ENCODE assay signal across 8 cellular contexts in the genomic region with DNA sequence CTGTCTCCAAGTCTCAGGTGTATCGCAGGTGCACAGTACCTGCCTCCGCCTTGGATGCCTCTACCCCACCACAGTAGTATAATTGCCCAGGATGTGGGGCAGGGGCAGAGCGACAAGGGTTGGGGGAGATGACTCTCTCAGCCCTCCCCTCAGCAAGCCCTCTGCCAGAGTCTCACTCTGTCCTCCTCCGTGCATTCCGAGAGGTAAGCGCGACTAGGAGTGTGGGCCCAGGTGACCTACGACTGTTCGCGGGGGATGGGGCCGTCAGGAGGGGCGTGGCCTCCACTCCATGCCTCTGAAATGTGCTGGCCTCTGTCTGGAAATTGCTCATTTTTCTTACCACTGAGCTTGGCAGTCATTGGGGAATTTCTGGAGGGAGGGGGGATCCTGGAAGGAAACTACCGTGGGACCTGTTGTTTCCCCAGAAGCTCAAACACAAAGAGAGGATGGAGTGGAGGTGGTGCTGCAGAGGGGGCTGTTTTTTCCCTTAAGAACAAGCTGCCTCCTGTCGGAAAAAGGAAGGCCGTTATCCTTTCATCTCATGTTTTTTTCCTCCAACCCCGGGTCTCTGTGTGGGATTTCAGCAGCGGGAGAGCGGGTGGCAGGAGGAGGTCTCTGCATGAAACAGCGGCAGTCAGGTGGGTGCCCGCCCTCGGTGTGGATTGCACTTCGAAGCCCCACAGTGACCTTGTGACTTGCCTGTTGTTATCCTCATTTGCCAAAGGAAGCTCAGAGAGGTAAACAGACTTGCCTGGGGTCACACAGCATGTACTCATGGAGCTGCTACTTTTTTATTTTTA. TPM values are rescaled to one million over a fixed set of nuclear protein-coding genes. Genes with fewer than 3 reads are reported as not detected.
DNase-seq lines count a peak whose midpoint lies in the region; ATAC-seq and TF ChIP-seq lines count a peak whose summit lies in the region.

No MANE protein-coding gene starts in this region.

- TF ChIP-seq CTCF in right lobe of liver (IDR thresholded peaks at IDR 0.05) (no peak), GM13976 (IDR thresholded peaks at IDR 0.05; ENCODE audit: borderline replicate concordance, control extremely low read depth, extremely low read depth, insufficient read depth, missing control alignments) (no peak)

- H3K27me3 Mint-ChIP-seq in activated CD4-positive, alpha-beta memory T cell treated with anti-CD3 and anti-CD28 coated beads for 36 hours: no peaks in the 10 kb centered on the region
- H3K27me3 Mint-ChIP-seq in activated CD4-positive, alpha-beta memory T cell treated with anti-CD3 and anti-CD28 coated beads, Interleukin-2, amount 10 ng/mL, durations not matched to agents 7 days and 5 days: no peaks in the 10 kb centered on the region

- no peak overlapping the region for H3K4me3 Mint-ChIP-seq in activated CD4-positive, alpha-beta memory T cell treated with anti-CD3 and anti-CD28 coated beads for 36 hours
- no peak overlapping the region for H3K4me3 Mint-ChIP-seq in activated CD4-positive, alpha-beta memory T cell treated with anti-CD3 and anti-CD28 coated beads, Interleukin-2, amount 10 ng/mL, durations not matched to agents 7 days and 5 days

- WGBS in right lobe of liver (ENCODE audit: insufficient coverage, low coverage, low lambda C conversion rate, missing lambda C conversion rate): 37% methylated on average over 13 of the region's 22 CpGs
- 21 to 26% methylated on average over 22 of the region's 22 CpGs for WGBS in aorta, 2 donors

- CTCF ChIA-PET in activated CD4-positive, alpha-beta memory T cell treated with anti-CD3 and anti-CD28 coated beads for 36 hours (lab: Charles Lee): interaction anchor here (1.3 to 1.4 kb wide), 2 partner anchors 13 to 73 kb away, joined by 4 to 5 read pairs; partner anchors contain the start of gene RALB
- CTCF ChIA-PET in activated CD4-positive, alpha-beta memory T cell treated with anti-CD3 and anti-CD28 coated beads, Interleukin-2, amount 10 ng/mL, durations not matched to agents 7 days and 5 days (lab: Charles Lee): no interaction called here

- H3K4me3 ChIP-seq in duodenal mucosa (ENCODE audit: low read depth in 1 of 2, low read length in 2 of 2) (peak overlapping the region in 1 of 2 donors; percentile 48), right lobe of liver (no peak overlapping the region), aorta (ENCODE audit: low read length in 2 of 2) (no peak overlapping the region)

- H3K9me3 ChIP-seq in duodenal mucosa (ENCODE audit: control insufficient read depth in 1 of 2, low read length in 2 of 2): no peaks in the 10 kb centered on the region
- H3K9me3 ChIP-seq in right lobe of liver: no peaks in the 10 kb centered on the region
- no peaks in the 10 kb centered on the region for H3K9me3 ChIP-seq in aorta (ENCODE audit: control insufficient read depth, low read length)

- ATAC-seq in right lobe of liver: peak; percentile 55 to 71 (median 66)
- ATAC-seq in aorta (ENCODE audit: low FRiP score): peak; percentile 72
- ATAC-seq in GM19452 (IDR thresholded peaks at IDR 0.05; ENCODE audit: unreplicated experiment): no peak

- intact Hi-C loops in activated CD4-positive, alpha-beta memory T cell treated with anti-CD3 and anti-CD28 coated beads for 36 hours (cut with micrococcal nuclease): no loop called here
- intact Hi-C loops in right lobe of liver (cut with DNase I): no loop called here
- intact Hi-C loops in aorta (cut with DNase I): no loop called here

- no peaks in the 10 kb centered on the region for H3K4me1 Mint-ChIP-seq in activated CD4-positive, alpha-beta memory T cell treated with anti-CD3 and anti-CD28 coated beads for 36 hours (ENCODE audit: low read depth)
- H3K4me1 Mint-ChIP-seq in activated CD4-positive, alpha-beta memory T cell treated with anti-CD3 and anti-CD28 coated beads, Interleukin-2, amount 10 ng/mL, durations not matched to agents 7 days and 5 days: peaks cover 6% of the 10 kb centered on the region

- H3K4me1 ChIP-seq in duodenal mucosa (ENCODE audit: control insufficient read depth in 1 of 2, insufficient read depth in 2 of 2, low read length in 2 of 2): peaks cover 22 to 25% of the 10 kb centered on the region in 2 donors
- no peaks in the 10 kb centered on the region for H3K4me1 ChIP-seq in right lobe of liver
- H3K4me1 ChIP-seq in aorta (ENCODE audit: control insufficient read depth in 1 of 2, insufficient read depth in 2 of 2, low read length in 2 of 2): no peaks in the 10 kb centered on the region

- TF ChIP-seq POLR2A in right lobe of liver (IDR thresholded peaks at IDR 0.05): no peak

- in situ Hi-C loops in GM13976 (cut with MboI; ENCODE audit: low sequenced_read_pairs, unreplicated experiment): no loop called here

- H3K36me3 Mint-ChIP-seq in activated CD4-positive, alpha-beta memory T cell treated with anti-CD3 and anti-CD28 coated beads for 36 hours: no peaks in the 10 kb centered on the region
- H3K36me3 Mint-ChIP-seq in activated CD4-positive, alpha-beta memory T cell treated with anti-CD3 and anti-CD28 coated beads, Interleukin-2, amount 10 ng/mL, durations not matched to agents 7 days and 5 days (ENCODE audit: low read depth): peaks cover 7% of the 10 kb centered on the region

- POLR2A ChIA-PET in activated CD4-positive, alpha-beta memory T cell treated with anti-CD3 and anti-CD28 coated beads for 36 hours (lab: Charles Lee): interaction anchor here (0.9 kb wide), 1 partner anchor 16 kb away, joined by 3 read pairs; no protein-coding TSS in a partner anchor
- POLR2A ChIA-PET in activated CD4-positive, alpha-beta memory T cell treated with anti-CD3 and anti-CD28 coated beads, Interleukin-2, amount 10 ng/mL, durations not matched to agents 7 days and 5 days (lab: Charles Lee): interaction anchor here (1.8 kb wide), 1 partner anchor 13 kb away, joined by 5 read pairs; the partner anchor contains the start of gene RALB

- H3K27ac Mint-ChIP-seq in activated CD4-positive, alpha-beta memory T cell treated with anti-CD3 and anti-CD28 coated beads for 36 hours: no peak overlapping the region
- no peak overlapping the region for H3K27ac Mint-ChIP-seq in activated CD4-positive, alpha-beta memory T cell treated with anti-CD3 and anti-CD28 coated beads, Interleukin-2, amount 10 ng/mL, durations not matched to agents 7 days and 5 days

- peak; percentile 56 for DNase-seq in activated CD4-positive, alpha-beta memory T cell treated with anti-CD3 and anti-CD28 coated beads for 36 hours
- no peak for DNase-seq in activated CD4-positive, alpha-beta memory T cell treated with anti-CD3 and anti-CD28 coated beads, Interleukin-2, amount 10 ng/mL, durations not matched to agents 7 days and 5 days
- DNase-seq in right lobe of liver (peak in 1 of 3 donors; percentile 47), aorta (peak; percentile 75 to 90), retina (no peak), GM13976 (ENCODE audit: low spot score) (no peak)

- H3K9me3 Mint-ChIP-seq in activated CD4-positive, alpha-beta memory T cell treated with anti-CD3 and anti-CD28 coated beads for 36 hours: peaks cover 8% of the 10 kb centered on the region
- H3K9me3 Mint-ChIP-seq in activated CD4-positive, alpha-beta memory T cell treated with anti-CD3 and anti-CD28 coated beads, Interleukin-2, amount 10 ng/mL, durations not matched to agents 7 days and 5 days: peaks cover 14% of the 10 kb centered on the region

- H3K27me3 ChIP-seq in duodenal mucosa (ENCODE audit: control insufficient read depth in 1 of 2, insufficient read depth in 2 of 2, low read length in 2 of 2) (no peaks in the 10 kb centered on the region), right lobe of liver (no peaks in the 10 kb centered on the region), aorta (ENCODE audit: control insufficient read depth in 1 of 2, insufficient read depth in 2 of 2, low read length in 1 of 2) (no peaks in the 10 kb centered on the region)

- H3K9ac ChIP-seq in duodenal mucosa (ENCODE audit: low read depth in 1 of 2, low read length in 2 of 2): peak overlapping the region; percentile 57 to 65

- H3K27ac ChIP-seq in duodenal mucosa (ENCODE audit: low read depth, low read length): peak overlapping the region; percentile 86
- no peak overlapping the region for H3K27ac ChIP-seq in right lobe of liver
- no peak overlapping the region for H3K27ac ChIP-seq in aorta (ENCODE audit: low read depth in 1 of 2, low read length in 2 of 2)

- H3K36me3 ChIP-seq in duodenal mucosa (ENCODE audit: control insufficient read depth in 1 of 2, insufficient read depth in 2 of 2, low read length in 2 of 2) (no peaks in the 10 kb centered on the region), right lobe of liver (no peaks in the 10 kb centered on the region), aorta (ENCODE audit: control insufficient read depth in 1 of 2, insufficient read depth in 2 of 2, low read length in 1 of 2) (no peaks in the 10 kb centered on the region)

RNA-seq across cellular contexts. Expression of gene RALB, which starts 13.0 kb away (rescaled TPM):
- 10 to 100 TPM; 52.5 to 52.9 TPM for total RNA-seq in activated CD4-positive, alpha-beta memory T cell treated with anti-CD3 and anti-CD28 coated beads for 36 hours
- total RNA-seq in activated CD4-positive, alpha-beta memory T cell treated with anti-CD3 and anti-CD28 coated beads, Interleukin-2, amount 10 ng/mL, durations not matched to agents 7 days and 5 days: 10 to 100 TPM; 59.2 to 59.3 TPM
- total RNA-seq in right lobe of liver: 10 to 100 TPM; 14.5 to 26.8 (median 18.6) TPM
- 10 to 100 TPM; 43.3 to 55.0 TPM for total RNA-seq in aorta
- 10 to 100 TPM; 45.2 to 80.3 TPM for polyA plus RNA-seq in aorta

RNA-seq across cellular contexts. Expression of gene TMEM185B, which starts 16.5 kb away (rescaled TPM):
- 10 to 100 TPM; 19.4 to 19.7 TPM for total RNA-seq in activated CD4-positive, alpha-beta memory T cell treated with anti-CD3 and anti-CD28 coated beads for 36 hours
- total RNA-seq in activated CD4-positive, alpha-beta memory T cell treated with anti-CD3 and anti-CD28 coated beads, Interleukin-2, amount 10 ng/mL, durations not matched to agents 7 days and 5 days: 10 to 100 TPM; 19.2 to 21.8 TPM
- total RNA-seq in right lobe of liver: 10 to 100 TPM in 3 of 6 experiments, 1 to 10 TPM in 3; 3.8 to 18.1 (median 10.6) TPM
- total RNA-seq in aorta: 10 to 100 TPM; 17.5 to 20.8 TPM
- 1 to 10 TPM; 4.9 to 8.0 TPM for polyA plus RNA-seq in aorta

Comparison
In these comparisons a context has a peak if more than half of its experiments do, and no peak if none do; other contexts are left out.
1. DNase-seq: peak in activated CD4-positive, alpha-beta memory T cell treated with anti-CD3 and anti-CD28 coated beads for 36 hours (single experiment) and aorta (2 of 2); none in activated CD4-positive, alpha-beta memory T cell treated with anti-CD3 and anti-CD28 coated beads, Interleukin-2, amount 10 ng/mL, durations not matched to agents 7 days and 5 days (single experiment), retina (single experiment) and GM13976 (single experiment).